ENCODE assay signal across 22 cellular contexts in genomic region chr11:104663190-104664140, GRCh38.
DNase-seq lines count a peak whose midpoint lies in the region; ATAC-seq and TF ChIP-seq lines count a peak whose summit lies in the region.
"Had no signal": no experiment of that assay in that cellular context is flagged by ENCODE, and none has a peak within 500 bp of the region (broad histone marks: within the 10 kb centered on the region; RNA-seq: fewer than 3 reads in every experiment).

No MANE protein-coding gene starts in this region.

- no peak for TF ChIP-seq CTCF in cardiac fibroblast (IDR thresholded peaks at IDR 0.05; ENCODE audit: low read depth, low read length)

- DNase-seq in ELR (ENCODE audit: low read depth) (peak; percentile 43), NCI-H226 (peak; percentile 50), cardiac fibroblast (ENCODE audit: low read depth in 2 of 2) (peak; percentile 3 to 11), kidney tubule cell (ENCODE audit: low spot score) (peak; percentile 61), NOMO-1 treated with dmso at 0.1 percent for 144 hours (lab: John Stamatoyannopoulos, UW; ENCODE audit: unreplicated experiment) (no peak), NCI-H1092 (lab: John Stamatoyannopoulos, UW) (no peak), amygdala (lab: John Stamatoyannopoulos, UW) (no peak)
- DNase-seq: activated CD4-positive, alpha-beta T cell treated with anti-CD3 and anti-CD28 coated beads, Interleukin-2, amount 10 ng/mL, durations not matched to agents 7 days and 5 days; activated naive CD8-positive, alpha-beta T cell treated with anti-CD3 and anti-CD28 coated beads, Interleukin-2, amount 50 U/mL, for 24 hours; CD4-positive, alpha-beta T cell; dermis blood vessel endothelial cell; DMS153; left ventricle myocardium inferior; NCI-H146; NCI-H2171; OCI-M1; SIG-M5; stimulated activated CD4-positive, alpha-beta T cell treated with anti-CD3 and anti-CD28 coated beads, Interleukin-2, amount 100 ng/mL, for 24 hours; stimulated activated naive CD4-positive, alpha-beta T cell had no signal

- ATAC-seq in GM21528 (IDR thresholded peaks at IDR 0.05; ENCODE audit: low FRiP score, unreplicated experiment) = no peak
- ATAC-seq: activated naive CD8-positive, alpha-beta T cell treated with anti-CD3 and anti-CD28 coated beads, Interleukin-2, amount 50 U/mL, for 24 hours; HCT116 had no signal

- no peak overlapping the region for H3K4me3 ChIP-seq in cardiac fibroblast (replicated peaks in 1 of 2; ENCODE audit: low read depth in 2 of 2, low read length in 2 of 2)
- H3K4me3 ChIP-seq: left ventricle myocardium inferior, neural progenitor cell had no signal

Comparison
In these comparisons a context has a peak if more than half of its experiments do, and no peak if none do; other contexts are left out.
1. DNase-seq: peak in ELR (single experiment), NCI-H226 (single experiment), cardiac fibroblast (2 of 2) and kidney tubule cell (single experiment); none in NOMO-1 treated with dmso at 0.1 percent for 144 hours (single experiment), NCI-H1092 (single experiment) and amygdala (0 of 56).